In genomic region chr6:11404081-11404480, GRCh38 we compare ENCODE assay signal across 14 cellular contexts.
DNase-seq lines count a peak whose midpoint lies in the region; ATAC-seq, FAIRE-seq and TF ChIP-seq lines count a peak whose summit lies in the region.
"Had no signal": no experiment of that assay in that cellular context is flagged by ENCODE, and none has a peak within 500 bp of the region (broad histone marks: within the 10 kb centered on the region; RNA-seq: fewer than 3 reads in every experiment).

No MANE protein-coding gene starts in this region.

- TF ChIP-seq CTCF in K562 (IDR thresholded peaks at IDR 0.05 in 2 of 3, conservative IDR thresholded peaks at IDR 0.05 in 1 of 3; ENCODE audit: insufficient read depth in 2 of 3, low read depth in 1 of 3, low read length in 3 of 3) (no peak), upper lobe of left lung (IDR thresholded peaks at IDR 0.05) (no peak), thyroid gland (IDR thresholded peaks at IDR 0.05) (no peak)

- H3K4me2 ChIP-seq in K562 (ENCODE audit: insufficient read depth, low read length): no peak overlapping the region
- H3K4me2 ChIP-seq: SK-N-SH, smooth muscle cell had no signal

- WGBS in K562 (ENCODE audit: insufficient coverage, low coverage, missing lambda C conversion rate): 8% methylated on average over 10 of the region's 10 CpGs
- WGBS in upper lobe of left lung, 2 donors: 77 to 95% methylated on average over 10 of the region's 10 CpGs
- WGBS in thyroid gland, 2 donors: 90 to 93% methylated on average over 10 of the region's 10 CpGs

- H3K4me3 ChIP-seq in K562 (no peak overlapping the region), upper lobe of left lung (no peak overlapping the region), thyroid gland (replicated peaks in 1 of 3) (no peak overlapping the region)
- H3K4me3 ChIP-seq: heart left ventricle, smooth muscle cell had no signal

- H2AFZ ChIP-seq in K562 (ENCODE audit: low read depth, low read length): no peak overlapping the region; the same call in 1 of the 2 replicates

- FAIRE-seq in K562 (lab: Jason Lieb, UNC): no peak

- POLR2A ChIA-PET in K562 (lab: Yijun Ruan, JAX): interaction anchor here (1.3 kb wide), 1 partner anchor 35 kb away, joined by 3 read pairs; no protein-coding TSS in a partner anchor

- TF ChIP-seq EP300 in K562 (IDR thresholded peaks at IDR 0.05; ENCODE audit: low read length) (no peak), upper lobe of left lung (IDR thresholded peaks at IDR 0.05) (no peak)

- TF ChIP-seq RAD21 in K562 (CRISPR knock-in tag; conservative IDR thresholded peaks at IDR 0.05 in 1 of 2, IDR thresholded peaks at IDR 0.05 in 1 of 2): no peak

- H3K9me1 ChIP-seq in K562 (ENCODE audit: control insufficient read depth, insufficient read depth, low read length): no peaks in the 10 kb centered on the region

- intact Hi-C loops in K562 (cut with micrococcal nuclease) (no loop called here), thyroid gland (cut with DNase I) (no loop called here)

- no peaks in the 10 kb centered on the region for H3K36me3 ChIP-seq in K562 (ENCODE audit: control insufficient read depth, insufficient read depth, low read length)
- H3K36me3 ChIP-seq in upper lobe of left lung: no peaks in the 10 kb centered on the region
- no peaks in the 10 kb centered on the region for H3K36me3 ChIP-seq in thyroid gland
- H3K36me3 ChIP-seq: heart left ventricle had no signal

- ATAC-seq in GM18502 (IDR thresholded peaks at IDR 0.05; ENCODE audit: poor library complexity, unreplicated experiment) (peak; percentile 59), GM19452 (IDR thresholded peaks at IDR 0.05; ENCODE audit: unreplicated experiment) (peak; percentile 66), HG02938 (IDR thresholded peaks at IDR 0.05; ENCODE audit: unreplicated experiment) (peak; percentile 70), K562 (peak; percentile 56), GM19324 (IDR thresholded peaks at IDR 0.05; ENCODE audit: low FRiP score, unreplicated experiment) (no peak), upper lobe of left lung (ENCODE audit: low FRiP score in 2 of 2) (no peak)

- H3K9ac ChIP-seq in K562 (ENCODE audit: insufficient read depth in 1 of 2, low read depth in 2 of 2, low read length in 2 of 2): no peak overlapping the region
- H3K9ac ChIP-seq: SK-N-SH had no signal

- BruUV-seq in K562 (replicated peaks; lab: Mats Ljungman, UMichigan): no TSS peak

- DNase-seq in K562 (ENCODE audit: extremely low read depth in 1 of 4, low spot score in 3 of 4) (no peak), upper lobe of left lung (no peak), NCI-H2227 treated with DMSO at 0.1 percent for 48 hours (lab: John Stamatoyannopoulos, UW) (no peak), thyroid gland (no peak)
- DNase-seq: DMS53, heart left ventricle, NCI-H1105 treated with DMSO at 0.1 percent for 48 hours, posterior cingulate gyrus, SK-N-SH had no signal

- in situ Hi-C loops in K562 (cut with MboI): no loop called here

- H3K27ac ChIP-seq in K562 (ENCODE audit: extremely low read depth, low read depth, low read length) (no peak overlapping the region), upper lobe of left lung (peak overlapping the region in 1 of 4 donors; percentile 36), thyroid gland (no peak overlapping the region)

- H3K4me1 ChIP-seq in K562 (replicated peaks in 1 of 2; ENCODE audit: control insufficient read depth in 2 of 2, insufficient read depth in 2 of 2, low read length in 2 of 2) (peaks cover 0 to 7% of the 10 kb centered on the region in 2 experiments; a peak in 1 of 5 replicates), upper lobe of left lung (peaks cover 4 to 17% (median 11%) of the 10 kb centered on the region in 4 donors), thyroid gland (peaks cover 0 to 7% of the 10 kb centered on the region in 2 donors)

- CTCF ChIA-PET in K562 (lab: Yijun Ruan, JAX; ENCODE audit: low intra/inter-chr PET ratio): no interaction called here

- H3K9me3 ChIP-seq in K562 (replicated peaks; ENCODE audit: control insufficient read depth, insufficient read depth, low read depth, low read length): no peaks in the 10 kb centered on the region
- no peaks in the 10 kb centered on the region for H3K9me3 ChIP-seq in upper lobe of left lung
- no peaks in the 10 kb centered on the region for H3K9me3 ChIP-seq in thyroid gland
- H3K9me3 ChIP-seq: heart left ventricle, SK-N-SH had no signal

- H4K20me1 ChIP-seq in K562 (replicated peaks; ENCODE audit: control insufficient read depth, insufficient read depth, low read length): no peaks in the 10 kb centered on the region

- TF ChIP-seq POLR2A in K562 (conservative IDR thresholded peaks at IDR 0.05) (no peak), upper lobe of left lung (IDR thresholded peaks at IDR 0.05) (no peak), thyroid gland (IDR thresholded peaks at IDR 0.05) (no peak)

- H3K27me3 ChIP-seq in K562 (ENCODE audit: control insufficient read depth in 2 of 2, insufficient read depth in 2 of 2, low read length in 2 of 2) (peaks cover 3 to 12% of the 10 kb centered on the region in 2 experiments; a peak in 2 of 5 replicates), upper lobe of left lung (no peaks in the 10 kb centered on the region), thyroid gland (no peaks in the 10 kb centered on the region)
- H3K27me3 ChIP-seq: heart left ventricle had no signal

- H3K79me2 ChIP-seq in K562 (ENCODE audit: control insufficient read depth, insufficient read depth, low read length): no peaks in the 10 kb centered on the region

TF ChIP-seq in K562, 482 proteins besides CTCF, POLR2A, EP300 and RAD21:
- TF ChIP-seq C11orf30 (IDR thresholded peaks at IDR 0.05; ENCODE audit: low read depth) (no peak), ARHGAP35 (IDR thresholded peaks at IDR 0.05; ENCODE audit: partially characterized antibody) (no peak), STAT6 (CRISPR knock-in tag; IDR thresholded peaks at IDR 0.05) (no peak), RFX1 (IDR thresholded peaks at IDR 0.05) (no peak), PKNOX1 (IDR thresholded peaks at IDR 0.05) (no peak), NKRF (IDR thresholded peaks at IDR 0.05; ENCODE audit: borderline replicate concordance) (no peak), L3MBTL2 (IDR thresholded peaks at IDR 0.05) (no peak), TAL1 (IDR thresholded peaks at IDR 0.05) (no peak)
TF ChIP-seq in K562: peak in this region for 0.

Comparison
In these comparisons a context has a peak if more than half of its experiments do, and no peak if none do; other contexts are left out.
1. ATAC-seq: peak in GM18502 (single experiment), GM19452 (single experiment), HG02938 (single experiment) and K562 (single experiment); none in GM19324 (single experiment) and upper lobe of left lung (0 of 2).